ENCODE assay signal across 16 cellular contexts in genomic region chr2:176066645-176067586, GRCh38. TPM values are rescaled to one million over a fixed set of nuclear protein-coding genes. Genes with fewer than 3 reads are reported as not detected.
A peak's percentile ranks its signal among the peaks of the same experiment; 100 is the strongest.
DNase-seq lines count a peak whose midpoint lies in the region; ATAC-seq, FAIRE-seq and TF ChIP-seq lines count a peak whose summit lies in the region.
"Had no signal": no experiment of that assay in that cellular context is flagged by ENCODE, and none has a peak within 500 bp of the region (broad histone marks: within the 10 kb centered on the region; RNA-seq: fewer than 3 reads in every experiment).

No MANE protein-coding gene starts in this region.

- H3K4me1 ChIP-seq in ascending aorta, result peaks cover 0 to 16% of the 10 kb centered on the region in 2 donors
- H3K4me1 ChIP-seq in iPS-15b (ENCODE audit: control insufficient read depth, insufficient read depth, low read length), result no peaks in the 10 kb centered on the region
- peaks cover 4 to 13% (median 7%) of the 10 kb centered on the region in 3 donors for H3K4me1 ChIP-seq in pancreas
- peaks cover 25% of the 10 kb centered on the region for H3K4me1 ChIP-seq in body of pancreas

- no peaks in the 10 kb centered on the region for H3K36me3 ChIP-seq in ascending aorta
- H3K36me3 ChIP-seq in iPS-15b (ENCODE audit: control insufficient read depth, insufficient read depth, low read length), result no peaks in the 10 kb centered on the region
- H3K36me3 ChIP-seq in pancreas, result no peaks in the 10 kb centered on the region
- H3K36me3 ChIP-seq in body of pancreas (replicated peaks in 1 of 2; ENCODE audit: insufficient read depth in 1 of 2, low read depth in 2 of 2), result no peaks in the 10 kb centered on the region
- H3K36me3 ChIP-seq: BLaER1 had no signal

- no peaks in the 10 kb centered on the region for H3K9me3 ChIP-seq in ascending aorta
- no peaks in the 10 kb centered on the region for H3K9me3 ChIP-seq in iPS-15b (ENCODE audit: control insufficient read depth, insufficient read depth, low read length)
- H3K9me3 ChIP-seq in pancreas, result no peaks in the 10 kb centered on the region
- H3K9me3 ChIP-seq in body of pancreas, result no peaks in the 10 kb centered on the region

- TF ChIP-seq POLR2A in body of pancreas (IDR thresholded peaks at IDR 0.05), result no peak

- POLR2A ChIA-PET in AG04449 (lab: Yijun Ruan, JAX), result no interaction called here

- intact Hi-C loops in ascending aorta (cut with DNase I), result no loop called here
- intact Hi-C loops in pancreas (cut with DNase I), result no loop called here
- intact Hi-C loops in body of pancreas (cut with DNase I), result no loop called here

- H3K27ac ChIP-seq in ascending aorta, result no peak overlapping the region
- no peak overlapping the region for H3K27ac ChIP-seq in pancreas
- H3K27ac ChIP-seq in body of pancreas, result no peak overlapping the region
- H3K27ac ChIP-seq: BLaER1, skin epidermis had no signal

- ATAC-seq in pancreas, result peak in 3 of 4 donors; percentile 39 to 54 (median 51)
- no peak for ATAC-seq in body of pancreas
- ATAC-seq: esophagus mucosa had no signal

- FAIRE-seq in pancreas (lab: Jason Lieb, UNC), result no peak

- H3K27me3 ChIP-seq in ascending aorta (peaks cover 11% of the 10 kb centered on the region), iPS-15b (ENCODE audit: control insufficient read depth, insufficient read depth, low read length) (peaks cover 100% of the 10 kb centered on the region), pancreas (peaks cover under 1 to 53% (median 23%) of the 10 kb centered on the region in 4 donors), body of pancreas (peaks cover 0 to 44% of the 10 kb centered on the region in 2 donors)

- TF ChIP-seq CTCF in AG04449 (IDR thresholded peaks at IDR 0.05; ENCODE audit: insufficient read depth, low read length, missing control alignments) (no peak), ascending aorta (IDR thresholded peaks at IDR 0.05) (no peak), pancreas (IDR thresholded peaks at IDR 0.05) (no peak), body of pancreas (IDR thresholded peaks at IDR 0.05) (no peak)

- H3K9ac ChIP-seq in iPS-15b (ENCODE audit: low read depth, low read length), result peak overlapping the region; percentile 12
- H3K9ac ChIP-seq: BLaER1 had no signal

- CTCF ChIA-PET in AG04449 (lab: Yijun Ruan, JAX), result interaction anchor here (0.9 to 1.3 kb wide), 2 partner anchors 12 to 377 kb away, joined by 3 read pairs; no protein-coding TSS in a partner anchor

- H3K4me3 ChIP-seq in AG04449 (ENCODE audit: low read depth, low read length) (peak overlapping the region; percentile 15; the same call in 1 of the 2 replicates), ascending aorta (peak overlapping the region; percentile 51 to 61), iPS-15b (ENCODE audit: low read depth, low read length) (peak overlapping the region; percentile 48), pancreas (peak overlapping the region in 3 of 4 donors; percentile 10 to 34 (median 11)), body of pancreas (no peak overlapping the region)
- H3K4me3 ChIP-seq: BLaER1 had no signal

- WGBS in pancreas, 2 donors, result 7 to 8% methylated on average over 56 of the region's 56 CpGs
- 5 to 7% methylated on average over 37 to 56 of the region's 56 CpGs for WGBS in body of pancreas, 2 donors

- DNase-seq in AG04449 (ENCODE audit: low read depth, low spot score) (no peak), ascending aorta (ENCODE audit: low spot score in 2 of 2) (no peak), pancreas (peak in 1 of 6 donors; percentile 58), A172 (ENCODE audit: low spot score) (no peak), NCI-H345 (lab: John Stamatoyannopoulos, UW) (no peak), body of pancreas (no peak), NCI-H69 (lab: John Stamatoyannopoulos, UW) (no peak)
- DNase-seq: anterior cingulate cortex, GF-D8, NCI-H2029 treated with DMSO at 0.1 percent for 48 hours, T-helper 9 cell had no signal

RNA-seq across cellular contexts. Expression of gene EVX2, which starts 16.8 kb away (rescaled TPM):
- total RNA-seq in ascending aorta (not detected), pancreas (not detected), body of pancreas (not detected)
- under 1 TPM in 1 of 2 donors, not detected in 1; 0.02 TPM for polyA plus RNA-seq in pancreas
- not detected in 2 replicates for total RNA-seq in A172 (2014; rRNA removed; shearing (Covaris generic))
- total RNA-seq: esophagus mucosa, OCI-LY7 had no signal

RNA-seq across cellular contexts. Expression of gene HOXD13, which starts 25.6 kb away (rescaled TPM):
- total RNA-seq in ascending aorta (not detected), pancreas (not detected), body of pancreas (not detected)
- polyA plus RNA-seq in pancreas, result not detected
- 4.2 and 5.2 TPM in 2 replicates for total RNA-seq in A172 (2014; rRNA removed; shearing (Covaris generic))
- total RNA-seq: esophagus mucosa, OCI-LY7 had no signal

RNA-seq across cellular contexts. Expression of gene HOXD12, which starts 32.7 kb away (rescaled TPM):
- not detected for total RNA-seq in ascending aorta
- total RNA-seq in pancreas, result not detected
- polyA plus RNA-seq in pancreas, result not detected
- total RNA-seq in A172 (2014; rRNA removed; shearing (Covaris generic)), result not detected in 2 replicates
- not detected for total RNA-seq in body of pancreas
- total RNA-seq: esophagus mucosa had no signal

RNA-seq across cellular contexts. Expression of gene HOXD11, which starts 40.2 kb away (rescaled TPM):
- total RNA-seq in ascending aorta (not detected), pancreas (not detected), body of pancreas (not detected)
- polyA plus RNA-seq in pancreas, result not detected
- 17.3 and 23.9 TPM in 2 replicates for total RNA-seq in A172 (2014; rRNA removed; shearing (Covaris generic))
- total RNA-seq: esophagus mucosa, OCI-LY7 had no signal

RNA-seq across cellular contexts. Expression of gene HOXD10, which starts 49.7 kb away (rescaled TPM):
- total RNA-seq in ascending aorta (not detected), pancreas (not detected), body of pancreas (under 1 TPM in 1 of 2 donors, not detected in 1; 0.26 TPM)
- not detected for polyA plus RNA-seq in pancreas
- 18.1 and 21.7 TPM in 2 replicates for total RNA-seq in A172 (2014; rRNA removed; shearing (Covaris generic))
- total RNA-seq: OCI-LY7 had no signal

Comparison
In these comparisons a context has a peak if more than half of its experiments do, and no peak if none do; other contexts are left out.
1. H3K4me3 ChIP-seq: peak in AG04449 (single experiment), ascending aorta (2 of 2), iPS-15b (single experiment) and pancreas (3 of 4); none in body of pancreas (0 of 2).